18 cellular contexts compared by ENCODE assay signal in the genomic region with DNA sequence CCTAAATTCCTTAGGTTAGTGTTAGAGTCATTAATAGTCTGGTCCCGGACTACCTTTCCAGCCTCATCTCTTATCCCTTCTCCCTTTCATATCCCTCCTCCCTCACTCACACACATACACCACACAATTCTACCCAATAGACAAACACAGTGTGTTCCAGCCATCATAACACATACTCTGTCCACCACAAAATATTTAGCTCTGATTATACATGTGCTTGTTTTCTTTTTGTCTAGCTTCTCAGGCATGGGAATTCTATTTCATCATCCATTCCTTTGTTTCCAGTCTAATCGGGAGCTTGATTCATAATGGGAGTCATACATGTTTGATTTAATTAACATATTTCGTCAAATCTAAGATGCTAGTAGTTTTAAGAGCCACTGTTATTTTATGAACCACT.
DNase-seq lines count a peak whose midpoint lies in the region; ATAC-seq and TF ChIP-seq lines count a peak whose summit lies in the region.
"Had no signal": no experiment of that assay in that cellular context is flagged by ENCODE, and none has a peak within 500 bp of the region (broad histone marks: within the 10 kb centered on the region; RNA-seq: fewer than 3 reads in every experiment).

No MANE protein-coding gene starts in this region.

- peaks cover 12% of the 10 kb centered on the region for H3K9me3 Mint-ChIP-seq in WTC11

- H3K27me3 ChIP-seq in left ventricle myocardium inferior (ENCODE audit: low read depth) = no peaks in the 10 kb centered on the region
- H3K27me3 ChIP-seq: BE2C had no signal

- no peak overlapping the region for H3K27ac Mint-ChIP-seq in WTC11
- H3K27ac Mint-ChIP-seq: CD4-positive, alpha-beta T cell; H9 had no signal

- no peak overlapping the region for H3K4me3 ChIP-seq in left ventricle myocardium inferior
- H3K4me3 ChIP-seq in astrocyte of the spinal cord (ENCODE audit: low read depth, low read length) = no peak overlapping the region
- no peak overlapping the region for H3K4me3 ChIP-seq in fibroblast of the aortic adventitia (ENCODE audit: low read depth, low read length)

- peaks cover 5% of the 10 kb centered on the region for H3K9me3 ChIP-seq in left ventricle myocardium inferior (replicated peaks)
- H3K9me3 ChIP-seq: BE2C had no signal

- DNase-seq in Right ventricle myocardium inferior (ENCODE audit: missing footprints) (no peak), left ventricle myocardium inferior (no peak), astrocyte of the spinal cord (ENCODE audit: low read depth, low spot score) (peak; percentile 49), fibroblast of the aortic adventitia (ENCODE audit: low read depth) (peak; percentile 4), stromal cell of bone marrow (ENCODE audit: low read depth) (peak; percentile 21), RWPE1 (ENCODE audit: low spot score) (no peak), WTC11 (ENCODE audit: low spot score) (no peak), HUDEP-2 (lab: John Stamatoyannopoulos, UW; ENCODE audit: unreplicated experiment in 76 of 76) (no peak)
- DNase-seq: CD4-positive, alpha-beta T cell; H9; MV-4-11; NCI-H187 treated with DMSO at 0.1 percent for 48 hours; NCI-H446 treated with DMSO at 0.1 percent for 48 hours; NCI-H748 treated with DMSO at 0.1 percent for 48 hours; PC-3 had no signal

- POLR2A ChIA-PET in RWPE1 (lab: Yijun Ruan, JAX; ENCODE audit: low non-redundant PET) = no interaction called here
- POLR2A ChIA-PET in WTC11 (lab: Charles Lee) = no interaction called here

- H3K36me3 Mint-ChIP-seq in WTC11 = peaks cover 5% of the 10 kb centered on the region

- intact Hi-C loops in Right ventricle myocardium inferior (cut with DNase I) (no loop called here), left ventricle myocardium inferior (cut with micrococcal nuclease) (no loop called here)

- peaks cover 16% of the 10 kb centered on the region for H3K4me1 Mint-ChIP-seq in WTC11

- H3K27ac ChIP-seq in left ventricle myocardium inferior (replicated peaks) = no peak overlapping the region
- no peak overlapping the region for H3K27ac ChIP-seq in RWPE1
- H3K27ac ChIP-seq: 22Rv1, HL-60 had no signal

- peaks cover 6% of the 10 kb centered on the region for H3K4me1 ChIP-seq in left ventricle myocardium inferior

- CTCF ChIA-PET in RWPE1 (lab: Yijun Ruan, JAX) = interaction anchor here (0.6 kb wide), 1 partner anchor 74 kb away, joined by 3 read pairs; no protein-coding TSS in a partner anchor
- CTCF ChIA-PET in WTC11 (lab: Charles Lee) = no interaction called here

- H3K36me3 ChIP-seq in left ventricle myocardium inferior = no peaks in the 10 kb centered on the region

- TF ChIP-seq CTCF in left ventricle myocardium inferior (IDR thresholded peaks at IDR 0.05; ENCODE audit: borderline replicate concordance) (no peak), astrocyte of the spinal cord (IDR thresholded peaks at IDR 0.05; ENCODE audit: low read depth, low read length) (no peak), fibroblast of the aortic adventitia (IDR thresholded peaks at IDR 0.05; ENCODE audit: insufficient read depth, low read length) (no peak), RWPE1 (conservative IDR thresholded peaks at IDR 0.05; ENCODE audit: low read depth) (no peak), WTC11 (IDR thresholded peaks at IDR 0.05) (no peak)

- ATAC-seq in Right ventricle myocardium inferior (peak; percentile 46), WTC11 (no peak)
- ATAC-seq: PC-3 had no signal

- no peak overlapping the region for H3K4me3 Mint-ChIP-seq in WTC11
- H3K4me3 Mint-ChIP-seq: CD4-positive, alpha-beta T cell; H9 had no signal

- H3K27me3 Mint-ChIP-seq in WTC11 (ENCODE audit: low read depth) = no peaks in the 10 kb centered on the region

- in situ Hi-C loops in astrocyte of the spinal cord (cut with HindIII; ENCODE audit: low sequenced_read_pairs) = no loop called here

TF ChIP-seq in WTC11, 78 proteins besides CTCF, POLR2A, EP300 and RAD21 (continues in another document):
- TF ChIP-seq, protein P1, sequence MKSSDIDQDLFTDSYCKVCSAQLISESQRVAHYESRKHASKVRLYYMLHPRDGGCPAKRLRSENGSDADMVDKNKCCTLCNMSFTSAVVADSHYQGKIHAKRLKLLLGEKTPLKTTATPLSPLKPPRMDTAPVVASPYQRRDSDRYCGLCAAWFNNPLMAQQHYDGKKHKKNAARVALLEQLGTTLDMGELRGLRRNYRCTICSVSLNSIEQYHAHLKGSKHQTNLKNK (CRISPR knock-in tag; IDR thresholded peaks at IDR 0.05) = no peak
- TF ChIP-seq, protein P2, sequence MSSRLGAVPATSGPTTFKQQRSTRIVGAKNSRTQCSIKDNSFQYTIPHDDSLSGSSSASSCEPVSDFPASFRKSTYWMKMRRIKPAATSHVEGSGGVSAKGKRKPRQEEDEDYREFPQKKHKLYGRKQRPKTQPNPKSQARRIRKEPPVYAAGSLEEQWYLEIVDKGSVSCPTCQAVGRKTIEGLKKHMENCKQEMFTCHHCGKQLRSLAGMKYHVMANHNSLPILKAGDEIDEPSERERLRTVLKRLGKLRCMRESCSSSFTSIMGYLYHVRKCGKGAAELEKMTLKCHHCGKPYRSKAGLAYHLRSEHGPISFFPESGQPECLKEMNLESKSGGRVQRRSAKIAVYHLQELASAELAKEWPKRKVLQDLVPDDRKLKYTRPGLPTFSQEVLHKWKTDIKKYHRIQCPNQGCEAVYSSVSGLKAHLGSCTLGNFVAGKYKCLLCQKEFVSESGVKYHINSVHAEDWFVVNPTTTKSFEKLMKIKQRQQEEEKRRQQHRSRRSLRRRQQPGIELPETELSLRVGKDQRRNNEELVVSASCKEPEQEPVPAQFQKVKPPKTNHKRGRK (CRISPR knock-in tag; IDR thresholded peaks at IDR 0.05; ENCODE audit: borderline replicate concordance) = no peak
- TF ChIP-seq, protein P3, sequence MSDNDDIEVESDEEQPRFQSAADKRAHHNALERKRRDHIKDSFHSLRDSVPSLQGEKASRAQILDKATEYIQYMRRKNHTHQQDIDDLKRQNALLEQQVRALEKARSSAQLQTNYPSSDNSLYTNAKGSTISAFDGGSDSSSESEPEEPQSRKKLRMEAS (CRISPR knock-in tag; IDR thresholded peaks at IDR 0.05) = no peak
- TF ChIP-seq ZNF396 (CRISPR knock-in tag; IDR thresholded peaks at IDR 0.05; ENCODE audit: borderline replicate concordance) (no peak), FOXJ3 (CRISPR knock-in tag; IDR thresholded peaks at IDR 0.05; ENCODE audit: borderline replicate concordance) (no peak), ESRRA (CRISPR knock-in tag; IDR thresholded peaks at IDR 0.05; ENCODE audit: borderline replicate concordance) (no peak), GRHL2 (CRISPR knock-in tag; IDR thresholded peaks at IDR 0.05; ENCODE audit: insufficient replicate concordance, severe bottlenecking) (no peak), ATF1 (CRISPR knock-in tag; IDR thresholded peaks at IDR 0.05) (no peak)
- TF ChIP-seq, protein P4, sequence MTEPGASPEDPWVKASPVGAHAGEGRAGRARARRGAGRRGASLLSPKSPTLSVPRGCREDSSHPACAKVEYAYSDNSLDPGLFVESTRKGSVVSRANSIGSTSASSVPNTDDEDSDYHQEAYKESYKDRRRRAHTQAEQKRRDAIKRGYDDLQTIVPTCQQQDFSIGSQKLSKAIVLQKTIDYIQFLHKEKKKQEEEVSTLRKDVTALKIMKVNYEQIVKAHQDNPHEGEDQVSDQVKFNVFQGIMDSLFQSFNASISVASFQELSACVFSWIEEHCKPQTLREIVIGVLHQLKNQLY (CRISPR knock-in tag; IDR thresholded peaks at IDR 0.05) = no peak
- TF ChIP-seq, protein P5, sequence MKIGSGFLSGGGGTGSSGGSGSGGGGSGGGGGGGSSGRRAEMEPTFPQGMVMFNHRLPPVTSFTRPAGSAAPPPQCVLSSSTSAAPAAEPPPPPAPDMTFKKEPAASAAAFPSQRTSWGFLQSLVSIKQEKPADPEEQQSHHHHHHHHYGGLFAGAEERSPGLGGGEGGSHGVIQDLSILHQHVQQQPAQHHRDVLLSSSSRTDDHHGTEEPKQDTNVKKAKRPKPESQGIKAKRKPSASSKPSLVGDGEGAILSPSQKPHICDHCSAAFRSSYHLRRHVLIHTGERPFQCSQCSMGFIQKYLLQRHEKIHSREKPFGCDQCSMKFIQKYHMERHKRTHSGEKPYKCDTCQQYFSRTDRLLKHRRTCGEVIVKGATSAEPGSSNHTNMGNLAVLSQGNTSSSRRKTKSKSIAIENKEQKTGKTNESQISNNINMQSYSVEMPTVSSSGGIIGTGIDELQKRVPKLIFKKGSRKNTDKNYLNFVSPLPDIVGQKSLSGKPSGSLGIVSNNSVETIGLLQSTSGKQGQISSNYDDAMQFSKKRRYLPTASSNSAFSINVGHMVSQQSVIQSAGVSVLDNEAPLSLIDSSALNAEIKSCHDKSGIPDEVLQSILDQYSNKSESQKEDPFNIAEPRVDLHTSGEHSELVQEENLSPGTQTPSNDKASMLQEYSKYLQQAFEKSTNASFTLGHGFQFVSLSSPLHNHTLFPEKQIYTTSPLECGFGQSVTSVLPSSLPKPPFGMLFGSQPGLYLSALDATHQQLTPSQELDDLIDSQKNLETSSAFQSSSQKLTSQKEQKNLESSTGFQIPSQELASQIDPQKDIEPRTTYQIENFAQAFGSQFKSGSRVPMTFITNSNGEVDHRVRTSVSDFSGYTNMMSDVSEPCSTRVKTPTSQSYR (CRISPR knock-in tag; IDR thresholded peaks at IDR 0.05) = no peak
- TF ChIP-seq, protein P6, sequence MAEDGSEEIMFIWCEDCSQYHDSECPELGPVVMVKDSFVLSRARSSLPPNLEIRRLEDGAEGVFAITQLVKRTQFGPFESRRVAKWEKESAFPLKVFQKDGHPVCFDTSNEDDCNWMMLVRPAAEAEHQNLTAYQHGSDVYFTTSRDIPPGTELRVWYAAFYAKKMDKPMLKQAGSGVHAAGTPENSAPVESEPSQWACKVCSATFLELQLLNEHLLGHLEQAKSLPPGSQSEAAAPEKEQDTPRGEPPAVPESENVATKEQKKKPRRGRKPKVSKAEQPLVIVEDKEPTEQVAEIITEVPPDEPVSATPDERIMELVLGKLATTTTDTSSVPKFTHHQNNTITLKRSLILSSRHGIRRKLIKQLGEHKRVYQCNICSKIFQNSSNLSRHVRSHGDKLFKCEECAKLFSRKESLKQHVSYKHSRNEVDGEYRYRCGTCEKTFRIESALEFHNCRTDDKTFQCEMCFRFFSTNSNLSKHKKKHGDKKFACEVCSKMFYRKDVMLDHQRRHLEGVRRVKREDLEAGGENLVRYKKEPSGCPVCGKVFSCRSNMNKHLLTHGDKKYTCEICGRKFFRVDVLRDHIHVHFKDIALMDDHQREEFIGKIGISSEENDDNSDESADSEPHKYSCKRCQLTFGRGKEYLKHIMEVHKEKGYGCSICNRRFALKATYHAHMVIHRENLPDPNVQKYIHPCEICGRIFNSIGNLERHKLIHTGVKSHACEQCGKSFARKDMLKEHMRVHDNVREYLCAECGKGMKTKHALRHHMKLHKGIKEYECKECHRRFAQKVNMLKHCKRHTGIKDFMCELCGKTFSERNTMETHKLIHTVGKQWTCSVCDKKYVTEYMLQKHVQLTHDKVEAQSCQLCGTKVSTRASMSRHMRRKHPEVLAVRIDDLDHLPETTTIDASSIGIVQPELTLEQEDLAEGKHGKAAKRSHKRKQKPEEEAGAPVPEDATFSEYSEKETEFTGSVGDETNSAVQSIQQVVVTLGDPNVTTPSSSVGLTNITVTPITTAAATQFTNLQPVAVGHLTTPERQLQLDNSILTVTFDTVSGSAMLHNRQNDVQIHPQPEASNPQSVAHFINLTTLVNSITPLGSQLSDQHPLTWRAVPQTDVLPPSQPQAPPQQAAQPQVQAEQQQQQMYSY (CRISPR knock-in tag; IDR thresholded peaks at IDR 0.05) = no peak

Comparison
In these comparisons a context has a peak if more than half of its experiments do, and no peak if none do; other contexts are left out.
1. DNase-seq: peak in astrocyte of the spinal cord (single experiment), fibroblast of the aortic adventitia (single experiment) and stromal cell of bone marrow (single experiment); none in Right ventricle myocardium inferior (single experiment), left ventricle myocardium inferior (single experiment), RWPE1 (single experiment), WTC11 (single experiment) and HUDEP-2 (0 of 76).